Comparison of ENCODE assay signal across 24 cellular contexts in genomic region chr5:117065161-117065560, GRCh38.
"Had no signal": no experiment of that assay in that cellular context is flagged by ENCODE, and none has a peak within 500 bp of the region (broad histone marks: within the 10 kb centered on the region; RNA-seq: fewer than 3 reads in every experiment).

No MANE protein-coding gene starts in this region.

- H3K4me3 Mint-ChIP-seq: endodermal cell; memory B cell; naive thymus-derived CD4-positive, alpha-beta T cell; stimulated activated effector memory CD8-positive, alpha-beta T cell treated with anti-CD3 and anti-CD28 coated beads, Interleukin-12 subunit alpha, Interleukin-12 subunit beta, amount 100 ng/mL, for 72 hours had no signal

- H3K4me3 ChIP-seq: coronary artery, gastrocnemius medialis, left ventricle myocardium inferior, lower lobe of right lung, ovary, right lobe of liver, suprapubic skin, tibial artery, upper lobe of right lung, vagina had no signal

- ATAC-seq: esophagus mucosa; gastrocnemius medialis; left cardiac atrium; lower lobe of right lung; naive thymus-derived CD4-positive, alpha-beta T cell; right lobe of liver; stimulated activated effector memory CD8-positive, alpha-beta T cell treated with anti-CD3 and anti-CD28 coated beads, Interleukin-12 subunit alpha, Interleukin-12 subunit beta, amount 100 ng/mL, for 72 hours; stimulated activated naive CD8-positive, alpha-beta T cell treated with anti-CD3 and anti-CD28 coated beads, Interleukin-15, Interleukin-2, amounts not matched to agents 100 U/mL and 50 U/mL, for 24 hours; upper lobe of right lung had no signal

- H3K4me1 Mint-ChIP-seq: memory B cell; naive thymus-derived CD4-positive, alpha-beta T cell; stimulated activated effector memory CD8-positive, alpha-beta T cell treated with anti-CD3 and anti-CD28 coated beads, Interleukin-12 subunit alpha, Interleukin-12 subunit beta, amount 100 ng/mL, for 72 hours had no signal

- H3K9me3 ChIP-seq: gastrocnemius medialis, lower lobe of right lung, ovary, right lobe of liver, suprapubic skin, tibial artery, upper lobe of right lung, vagina had no signal

- H3K27me3 ChIP-seq: gastrocnemius medialis, ovary, right lobe of liver, suprapubic skin, tibial artery, upper lobe of right lung, vagina had no signal

- H3K36me3 Mint-ChIP-seq: memory B cell; naive thymus-derived CD4-positive, alpha-beta T cell; stimulated activated effector memory CD8-positive, alpha-beta T cell treated with anti-CD3 and anti-CD28 coated beads, Interleukin-12 subunit alpha, Interleukin-12 subunit beta, amount 100 ng/mL, for 72 hours had no signal

- H3K27ac ChIP-seq: coronary artery, gastrocnemius medialis, left ventricle myocardium inferior, lower lobe of right lung, ovary, right lobe of liver, suprapubic skin, tibial artery, upper lobe of right lung, vagina had no signal

- H3K27ac Mint-ChIP-seq: endodermal cell; memory B cell; naive thymus-derived CD4-positive, alpha-beta T cell; progenitor cell of endocrine pancreas; stimulated activated effector memory CD8-positive, alpha-beta T cell treated with anti-CD3 and anti-CD28 coated beads, Interleukin-12 subunit alpha, Interleukin-12 subunit beta, amount 100 ng/mL, for 72 hours had no signal

- H3K27me3 Mint-ChIP-seq: memory B cell; naive thymus-derived CD4-positive, alpha-beta T cell; progenitor cell of endocrine pancreas had no signal

- H3K4me1 ChIP-seq: gastrocnemius medialis, left ventricle myocardium inferior, lower lobe of right lung, right lobe of liver, suprapubic skin, tibial artery, upper lobe of right lung, vagina had no signal

- DNase-seq: effector CD4-positive, alpha-beta T cell; endodermal cell; gastrocnemius medialis; glutamatergic neuron; islet precursor cell; left cardiac atrium; left ventricle myocardium inferior; lower lobe of right lung; naive thymus-derived CD4-positive, alpha-beta T cell; nucleus accumbens; ovary; right lobe of liver; stimulated activated CD4-positive, alpha-beta T cell treated with anti-CD3 and anti-CD28 coated beads, Interleukin-4, amount 100 ng/mL, for 1 hour; stimulated activated CD8-positive, alpha-beta memory T cell treated with anti-CD3 and anti-CD28 coated beads, Interleukin-4, amount 100 ng/mL, for 48 hours; stimulated activated naive CD8-positive, alpha-beta T cell treated with anti-CD3 and anti-CD28 coated beads, Interleukin-15, Interleukin-2, amounts not matched to agents 100 U/mL and 50 U/mL, for 24 hours; tibial artery; upper lobe of right lung had no signal

- H3K36me3 ChIP-seq: gastrocnemius medialis, left ventricle myocardium inferior, lower lobe of right lung, ovary, right lobe of liver, suprapubic skin, tibial artery, upper lobe of right lung, vagina had no signal
